ENCODE assay signal across 20 cellular contexts in the genomic region with DNA sequence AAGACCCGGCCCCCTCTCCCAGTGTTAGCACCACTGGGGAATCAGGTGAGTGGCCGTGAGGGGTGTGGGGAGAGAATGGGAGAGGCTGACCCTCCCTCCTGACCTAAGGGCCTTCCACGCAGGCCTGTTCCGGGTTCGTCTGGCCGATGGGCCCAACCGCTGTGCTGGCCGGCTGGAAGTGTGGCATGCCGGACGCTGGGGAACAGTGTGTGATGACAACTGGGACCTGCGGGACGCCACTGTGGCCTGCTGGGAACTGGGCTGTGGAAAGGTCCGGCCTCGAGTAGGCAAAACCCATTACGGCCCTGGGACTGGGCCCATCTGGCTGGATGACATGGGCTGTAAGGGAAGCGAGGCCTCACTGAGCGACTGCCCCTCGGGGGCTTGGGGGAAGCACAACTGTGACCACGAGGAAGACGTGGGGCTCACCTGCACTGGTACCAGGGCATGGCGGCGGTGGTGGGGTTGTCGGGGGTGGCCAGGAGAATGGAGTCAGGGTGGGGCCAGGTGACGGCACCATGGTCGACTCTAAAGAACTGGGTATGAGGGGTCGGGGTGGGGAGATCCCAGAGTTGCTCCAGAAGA. TPM values are rescaled to one million over a fixed set of nuclear protein-coding genes. Genes with fewer than 3 reads are reported as not detected.
DNase-seq lines count a peak whose midpoint lies in the region; ATAC-seq, FAIRE-seq and TF ChIP-seq lines count a peak whose summit lies in the region.
"Had no signal": no experiment of that assay in that cellular context is flagged by ENCODE, and none has a peak within 500 bp of the region (broad histone marks: within the 10 kb centered on the region; RNA-seq: fewer than 3 reads in every experiment).

No MANE protein-coding gene starts in this region.

- ATAC-seq in left ventricle myocardium superior = no peak
- no peak for ATAC-seq in Right ventricle myocardium inferior
- no peak for ATAC-seq in K562
- ATAC-seq in lower lobe of right lung = no peak
- no peak for ATAC-seq in GM18867 (IDR thresholded peaks at IDR 0.05; ENCODE audit: unreplicated experiment)
- ATAC-seq: A549 had no signal

- H3K9ac ChIP-seq in K562 (ENCODE audit: insufficient read depth in 1 of 2, low read depth in 2 of 2, low read length in 2 of 2) = 0 out of 4 replicates have a peak overlapping the region, but pooled peaks of 1 of the 2 experiments have one; percentile 43

- POLR2A ChIA-PET in K562 (lab: Yijun Ruan, JAX) = interaction anchor here (0.7 to 1.8 kb wide), 3 partner anchors 8 to 840 kb away, joined by 3 to 5 read pairs (median 5); no protein-coding TSS in a partner anchor

- TF ChIP-seq RAD21 in K562 (CRISPR knock-in tag; conservative IDR thresholded peaks at IDR 0.05 in 1 of 2, IDR thresholded peaks at IDR 0.05 in 1 of 2) = no peak

- intact Hi-C loops in left ventricle myocardium superior (cut with micrococcal nuclease) = no loop called here
- intact Hi-C loops in Right ventricle myocardium inferior (cut with DNase I) = loop anchor here (5.0 kb wide), 1 partner anchor 208 kb away; no protein-coding TSS in a partner anchor
- intact Hi-C loops in K562 (cut with micrococcal nuclease) = loop anchor here (10.0 kb wide), 1 partner anchor 346 kb away; a partner anchor contains a TSS
- intact Hi-C loops in lower lobe of right lung (cut with DNase I) = no loop called here

- TF ChIP-seq EP300 in K562 (IDR thresholded peaks at IDR 0.05; ENCODE audit: low read length) = no peak

- H3K36me3 ChIP-seq in K562 (ENCODE audit: control insufficient read depth, insufficient read depth, low read length) = no peaks in the 10 kb centered on the region
- H3K36me3 ChIP-seq in lower lobe of right lung = no peaks in the 10 kb centered on the region

- WGBS in K562 (ENCODE audit: insufficient coverage, low coverage, missing lambda C conversion rate) = 75% methylated on average over 16 of the region's 26 CpGs

- TF ChIP-seq POLR2A in K562 (conservative IDR thresholded peaks at IDR 0.05) = no peak

- no peaks in the 10 kb centered on the region for H3K9me1 ChIP-seq in K562 (ENCODE audit: control insufficient read depth, insufficient read depth, low read length)

- H3K4me1 ChIP-seq in K562 (replicated peaks in 1 of 2; ENCODE audit: control insufficient read depth in 2 of 2, insufficient read depth in 2 of 2, low read length in 2 of 2) = peaks cover 4 to 22% of the 10 kb centered on the region in 2 experiments; a peak in 4 of 5 replicates
- peaks cover 8% of the 10 kb centered on the region for H3K4me1 ChIP-seq in lower lobe of right lung
- H3K4me1 ChIP-seq: A549 had no signal

- H3K27ac ChIP-seq in K562 (ENCODE audit: extremely low read depth, low read depth, low read length) (no peak overlapping the region), lower lobe of right lung (no peak overlapping the region)
- H3K27ac ChIP-seq: 22Rv1, A549 had no signal

- no TSS peak for BruUV-seq in K562 (replicated peaks; lab: Mats Ljungman, UMichigan)

- peak; percentile 23 for DNase-seq in left ventricle myocardium superior
- DNase-seq in Right ventricle myocardium inferior (ENCODE audit: missing footprints) = no peak
- DNase-seq in K562 (ENCODE audit: extremely low read depth in 1 of 4, low spot score in 3 of 4) = no peak
- DNase-seq in lower lobe of right lung = peak; percentile 41
- no peak for DNase-seq in NCI-H146 (lab: John Stamatoyannopoulos, UW)
- DNase-seq in NCI-H1105 treated with DMSO at 0.1 percent for 48 hours (lab: John Stamatoyannopoulos, UW) = no peak
- DNase-seq: AML-193; Calu3; CD4-positive, alpha-beta memory T cell; DMS79 treated with DMSO at 0.1 percent for 48 hours; GF-D8; GOT3; H9 had no signal

- FAIRE-seq in K562 (lab: Jason Lieb, UNC) = no peak
- FAIRE-seq: A549, HTR-8/SVneo had no signal

- H3K27me3 ChIP-seq in K562 (ENCODE audit: control insufficient read depth in 2 of 2, insufficient read depth in 2 of 2, low read length in 2 of 2) (no peaks in the 10 kb centered on the region), lower lobe of right lung (ENCODE audit: low read depth) (no peaks in the 10 kb centered on the region)

- CTCF ChIA-PET in K562 (lab: Yijun Ruan, JAX; ENCODE audit: low intra/inter-chr PET ratio) = no interaction called here

- H3K4me2 ChIP-seq in K562 (ENCODE audit: insufficient read depth, low read length) = no peak overlapping the region
- H3K4me2 ChIP-seq: A549 had no signal

- TF ChIP-seq CTCF in K562 (IDR thresholded peaks at IDR 0.05 in 2 of 3, conservative IDR thresholded peaks at IDR 0.05 in 1 of 3; ENCODE audit: insufficient read depth in 2 of 3, low read depth in 1 of 3, low read length in 3 of 3) = no peak
- TF ChIP-seq CTCF in lower lobe of right lung (IDR thresholded peaks at IDR 0.05) = no peak

- H3K4me3 ChIP-seq in K562 = no peak overlapping the region
- H3K4me3 ChIP-seq in lower lobe of right lung = no peak overlapping the region
- H3K4me3 ChIP-seq: A549 had no signal

- H2AFZ ChIP-seq in K562 (ENCODE audit: low read depth, low read length) = no peak overlapping the region

- no peaks in the 10 kb centered on the region for H4K20me1 ChIP-seq in K562 (replicated peaks; ENCODE audit: control insufficient read depth, insufficient read depth, low read length)

- H3K9me3 ChIP-seq in K562 (replicated peaks; ENCODE audit: control insufficient read depth, insufficient read depth, low read depth, low read length) (no peaks in the 10 kb centered on the region; the same call in 1 of the 2 replicates), lower lobe of right lung (no peaks in the 10 kb centered on the region)

- H3K79me2 ChIP-seq in K562 (ENCODE audit: control insufficient read depth, insufficient read depth, low read length) = no peaks in the 10 kb centered on the region

- in situ Hi-C loops in K562 (cut with MboI) = no loop called here

RNA-seq across cellular contexts. Expression of a gene that starts 12.2 kb away (rescaled TPM):
- total RNA-seq in left ventricle myocardium superior = 2.7 TPM
- 3.4 TPM for total RNA-seq in Right ventricle myocardium inferior
- 2.5 and 3.9 TPM in 2 replicates for total RNA-seq in K562 (2011; cell fraction: chromatin; rRNA removed; ENCODE audit: low replicate concordance)
- 2.4 and 3.2 TPM in 2 replicates for total RNA-seq in K562 (2011; cell fraction: nucleolus; rRNA removed)
- total RNA-seq in K562 (2011; cell fraction: nucleoplasm; rRNA removed) = 1.5 and 4.6 TPM in 2 replicates
- total RNA-seq in K562 (2014; rRNA removed) = 0.14 and 0.20 TPM in 2 replicates
- total RNA-seq in K562 (2014; rRNA removed; fragmentation: Illumina TruSeq; extraction: Trizol) = 0.03 and 0.04 TPM in 2 replicates
- 0.15 and 0.18 TPM in 2 replicates for total RNA-seq in K562 (2015; rRNA removed; fragmentation: Illumina TruSeq; extraction: Trizol)
- total RNA-seq in K562 (2021) = 0.67 and 0.71 TPM in 2 replicates
- 0.07 and 0.12 TPM in 2 replicates for polyA plus RNA-seq in K562 (2011; rRNA removed)
- polyA plus RNA-seq in K562 (2011; cell fraction: cytosol; rRNA removed) = 0.01 and 0.09 TPM in 2 replicates
- polyA plus RNA-seq in K562 (2011; cell fraction: nucleus; rRNA removed) = 0.63 and 1.4 TPM in 2 replicates
- 0.61 and 1.6 TPM in 2 replicates for polyA plus RNA-seq in K562 (2012)
- polyA plus RNA-seq in K562 (2014; fragmentation: Illumina TruSeq; extraction: Trizol) = 0.19 TPM in 2 replicates
- polyA plus RNA-seq in K562 (2014; fragmentation: Nextera tagmentation; extraction: Ambion mirVana) = not detected
- 0.08 and 0.09 TPM in 2 replicates for polyA plus RNA-seq in K562 (2014; rRNA removed)
- polyA minus RNA-seq in K562 (2011; rRNA and poly(A)+ RNA removed) = 0.09 and 0.14 TPM in 2 replicates
- polyA minus RNA-seq in K562 (2011; cell fraction: cytosol; rRNA and poly(A)+ RNA removed) = 3.6 TPM in 1 of 2 replicates, not detected in the other
- 0.94 and 1.00 TPM in 2 replicates for polyA minus RNA-seq in K562 (2011; cell fraction: nucleus; rRNA and poly(A)+ RNA removed)
- 4.7 TPM for total RNA-seq in lower lobe of right lung
- polyA plus RNA-seq: CD14-positive monocyte; CD4-positive, alpha-beta memory T cell; IgD-negative memory B cell had no signal

RNA-seq across cellular contexts. Expression of a gene that starts 15.5 kb away (rescaled TPM):
- total RNA-seq in left ventricle myocardium superior (6.0 TPM), Right ventricle myocardium inferior (5.6 TPM), K562 (2014; rRNA removed) (43.8 and 46.5 TPM in 2 replicates), K562 (2014; rRNA removed; fragmentation: Illumina TruSeq; extraction: Trizol) (14.4 and 21.6 TPM in 2 replicates), K562 (2015; rRNA removed; fragmentation: Illumina TruSeq; extraction: Trizol) (25.3 and 25.7 TPM in 2 replicates), K562 (2021) (70.6 and 77.0 TPM in 2 replicates), lower lobe of right lung (16.6 TPM)
- total RNA-seq in K562 (2011; cell fraction: chromatin; rRNA removed; ENCODE audit: low replicate concordance) = 27.4 and 88.5 TPM in 2 replicates
- 74.0 and 77.5 TPM in 2 replicates for total RNA-seq in K562 (2011; cell fraction: nucleolus; rRNA removed)
- total RNA-seq in K562 (2011; cell fraction: nucleoplasm; rRNA removed) = 51.5 and 61.8 TPM in 2 replicates
- polyA plus RNA-seq in K562 (2011; rRNA removed) (30.3 and 44.3 TPM in 2 replicates), K562 (2014; fragmentation: Illumina TruSeq; extraction: Trizol) (26.7 and 33.2 TPM in 2 replicates), K562 (2014; fragmentation: Nextera tagmentation; extraction: Ambion mirVana) (1 to 10 TPM; 2.4 to 4.6 TPM), K562 (2014; rRNA removed) (61.7 and 62.8 TPM in 2 replicates)
- polyA plus RNA-seq in K562 (2011; cell fraction: cytosol; rRNA removed) = 45.6 and 55.9 TPM in 2 replicates
- polyA plus RNA-seq in K562 (2011; cell fraction: nucleus; rRNA removed) = 148 and 191 TPM in 2 replicates
- polyA plus RNA-seq in K562 (2012) = 56.6 and 78.2 TPM in 2 replicates
- polyA minus RNA-seq in K562 (2011; rRNA and poly(A)+ RNA removed) = 4.2 and 4.8 TPM in 2 replicates
- polyA minus RNA-seq in K562 (2011; cell fraction: cytosol; rRNA and poly(A)+ RNA removed) = 11.3 and 12.9 TPM in 2 replicates
- 12.3 and 16.9 TPM in 2 replicates for polyA minus RNA-seq in K562 (2011; cell fraction: nucleus; rRNA and poly(A)+ RNA removed)

RNA-seq across cellular contexts. Expression of a gene that starts 24.0 kb away (rescaled TPM):
- total RNA-seq in left ventricle myocardium superior (6.4 TPM), Right ventricle myocardium inferior (5.7 TPM), K562 (2014; rRNA removed) (3.7 and 5.7 TPM in 2 replicates), K562 (2014; rRNA removed; fragmentation: Illumina TruSeq; extraction: Trizol) (not detected in 2 replicates), K562 (2015; rRNA removed; fragmentation: Illumina TruSeq; extraction: Trizol) (0.76 and 1.5 TPM in 2 replicates), K562 (2021) (12.9 and 13.6 TPM in 2 replicates), lower lobe of right lung (7.1 TPM)
- 2.3 and 4.5 TPM in 2 replicates for total RNA-seq in K562 (2011; cell fraction: chromatin; rRNA removed; ENCODE audit: low replicate concordance)
- 5.5 and 6.2 TPM in 2 replicates for total RNA-seq in K562 (2011; cell fraction: nucleolus; rRNA removed)
- 2.3 and 2.4 TPM in 2 replicates for total RNA-seq in K562 (2011; cell fraction: nucleoplasm; rRNA removed)
- polyA plus RNA-seq in K562 (2011; rRNA removed) (0.18 and 0.37 TPM in 2 replicates), K562 (2014; fragmentation: Illumina TruSeq; extraction: Trizol) (0.13 and 1.1 TPM in 2 replicates), K562 (2014; fragmentation: Nextera tagmentation; extraction: Ambion mirVana) (not detected), K562 (2014; rRNA removed) (3.7 and 6.4 TPM in 2 replicates)
- 0.28 and 1.3 TPM in 2 replicates for polyA plus RNA-seq in K562 (2011; cell fraction: cytosol; rRNA removed)
- 1.6 and 3.0 TPM in 2 replicates for polyA plus RNA-seq in K562 (2011; cell fraction: nucleus; rRNA removed)
- 6.5 and 9.2 TPM in 2 replicates for polyA plus RNA-seq in K562 (2012)
- polyA minus RNA-seq in K562 (2011; rRNA and poly(A)+ RNA removed) = 0.18 and 0.21 TPM in 2 replicates
- 3.8 and 5.5 TPM in 2 replicates for polyA minus RNA-seq in K562 (2011; cell fraction: cytosol; rRNA and poly(A)+ RNA removed)
- 1.9 and 2.0 TPM in 2 replicates for polyA minus RNA-seq in K562 (2011; cell fraction: nucleus; rRNA and poly(A)+ RNA removed)

RNA-seq across cellular contexts. Expression of a gene that starts 35.9 kb away (rescaled TPM):
- total RNA-seq in left ventricle myocardium superior (not detected), Right ventricle myocardium inferior (not detected), K562 (2014; rRNA removed) (not detected in 2 replicates), K562 (2014; rRNA removed; fragmentation: Illumina TruSeq; extraction: Trizol) (not detected in 2 replicates), K562 (2015; rRNA removed; fragmentation: Illumina TruSeq; extraction: Trizol) (not detected in 2 replicates), K562 (2021) (not detected in 2 replicates), lower lobe of right lung (not detected)
- not detected in 2 replicates for total RNA-seq in K562 (2011; cell fraction: chromatin; rRNA removed; ENCODE audit: low replicate concordance)
- not detected in 2 replicates for total RNA-seq in K562 (2011; cell fraction: nucleolus; rRNA removed)
- not detected in 2 replicates for total RNA-seq in K562 (2011; cell fraction: nucleoplasm; rRNA removed)
- polyA plus RNA-seq in K562 (2011; rRNA removed) (not detected in 2 replicates), K562 (2014; fragmentation: Illumina TruSeq; extraction: Trizol) (not detected in 2 replicates), K562 (2014; fragmentation: Nextera tagmentation; extraction: Ambion mirVana) (not detected), K562 (2014; rRNA removed) (not detected in 2 replicates)
- not detected in 2 replicates for polyA plus RNA-seq in K562 (2011; cell fraction: cytosol; rRNA removed)
- not detected in 2 replicates for polyA plus RNA-seq in K562 (2011; cell fraction: nucleus; rRNA removed)
- polyA plus RNA-seq in K562 (2012) = not detected in 2 replicates
- not detected in 2 replicates for polyA minus RNA-seq in K562 (2011; rRNA and poly(A)+ RNA removed)
- polyA minus RNA-seq in K562 (2011; cell fraction: cytosol; rRNA and poly(A)+ RNA removed) = not detected in 2 replicates
- polyA minus RNA-seq in K562 (2011; cell fraction: nucleus; rRNA and poly(A)+ RNA removed) = not detected in 2 replicates
- total RNA-seq: Calu3; CD4-positive, alpha-beta memory T cell had no signal
- polyA plus RNA-seq: A549; BJ; CD14-positive monocyte; CD4-positive, alpha-beta memory T cell; IgD-negative memory B cell had no signal

RNA-seq across cellular contexts. Expression of a gene that starts 36.5 kb away (rescaled TPM):
- 15.2 TPM for total RNA-seq in left ventricle myocardium superior
- total RNA-seq in Right ventricle myocardium inferior = 12.7 TPM
- total RNA-seq in K562 (2011; cell fraction: chromatin; rRNA removed; ENCODE audit: low replicate concordance) = not detected in 2 replicates
- total RNA-seq in K562 (2011; cell fraction: nucleolus; rRNA removed) = not detected in 2 replicates
- total RNA-seq in K562 (2011; cell fraction: nucleoplasm; rRNA removed) = not detected in 2 replicates
- not detected in 2 replicates for total RNA-seq in K562 (2014; rRNA removed)
- not detected in 2 replicates for total RNA-seq in K562 (2014; rRNA removed; fragmentation: Illumina TruSeq; extraction: Trizol)
- not detected in 2 replicates for total RNA-seq in K562 (2015; rRNA removed; fragmentation: Illumina TruSeq; extraction: Trizol)
- not detected in 2 replicates for total RNA-seq in K562 (2021)
- polyA plus RNA-seq in K562 (2011; rRNA removed) = not detected in 2 replicates
- 0.09 TPM in 1 of 2 replicates, not detected in the other for polyA plus RNA-seq in K562 (2011; cell fraction: cytosol; rRNA removed)
- 0.17 TPM in 1 of 2 replicates, not detected in the other for polyA plus RNA-seq in K562 (2011; cell fraction: nucleus; rRNA removed)
- polyA plus RNA-seq in K562 (2012) = not detected in 2 replicates
- not detected in 2 replicates for polyA plus RNA-seq in K562 (2014; fragmentation: Illumina TruSeq; extraction: Trizol)
- polyA plus RNA-seq in K562 (2014; fragmentation: Nextera tagmentation; extraction: Ambion mirVana) = not detected
- polyA plus RNA-seq in K562 (2014; rRNA removed) = not detected in 2 replicates
- polyA minus RNA-seq in K562 (2011; rRNA and poly(A)+ RNA removed) = not detected in 2 replicates
- polyA minus RNA-seq in K562 (2011; cell fraction: cytosol; rRNA and poly(A)+ RNA removed) = not detected in 2 replicates
- not detected in 2 replicates for polyA minus RNA-seq in K562 (2011; cell fraction: nucleus; rRNA and poly(A)+ RNA removed)
- total RNA-seq in lower lobe of right lung = not detected
- total RNA-seq: Calu3; CD4-positive, alpha-beta memory T cell had no signal
- polyA plus RNA-seq: BJ; CD14-positive monocyte; CD4-positive, alpha-beta memory T cell; IgD-negative memory B cell had no signal

Comparison
In these comparisons a context has a peak if more than half of its experiments do, and no peak if none do; other contexts are left out.
1. DNase-seq: peak in left ventricle myocardium superior (single experiment) and lower lobe of right lung (single experiment); none in Right ventricle myocardium inferior (single experiment), K562 (0 of 4), NCI-H146 (single experiment) and NCI-H1105 treated with DMSO at 0.1 percent for 48 hours (single experiment).
2. intact Hi-C loops: an anchor here in Right ventricle myocardium inferior (5.0 kb wide) and K562 (10.0 kb wide); none called in left ventricle myocardium superior and lower lobe of right lung.